9 cellular contexts compared by ENCODE assay signal in the genomic region with DNA sequence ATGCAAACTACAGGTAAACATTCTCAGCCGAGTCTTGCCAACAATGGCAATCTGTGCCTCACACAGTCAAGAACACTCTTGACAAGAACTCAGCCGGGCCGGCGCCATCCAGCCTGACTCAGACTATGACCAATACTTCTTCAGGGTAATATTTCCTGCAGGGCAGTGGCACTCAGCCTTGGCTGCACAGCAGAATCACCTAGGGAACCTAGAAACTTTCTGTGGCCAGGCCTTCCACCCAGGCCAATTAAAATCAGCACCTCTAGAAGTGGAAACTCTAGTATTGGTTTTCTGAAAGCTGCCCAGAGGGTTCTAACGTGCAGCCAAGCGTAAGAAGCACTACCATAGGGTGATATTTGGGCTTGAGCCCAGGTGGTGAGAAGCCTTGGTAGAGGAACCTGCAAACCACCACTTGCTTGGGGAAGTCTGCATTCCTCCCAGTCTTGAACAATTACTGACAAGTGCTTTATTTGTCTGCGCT.
DNase-seq lines count a peak whose midpoint lies in the region; ATAC-seq and TF ChIP-seq lines count a peak whose summit lies in the region.
"Had no signal": no experiment of that assay in that cellular context is flagged by ENCODE, and none has a peak within 500 bp of the region (broad histone marks: within the 10 kb centered on the region; RNA-seq: fewer than 3 reads in every experiment).

No MANE protein-coding gene starts in this region.

- DNase-seq in astrocyte of the hippocampus (ENCODE audit: low read depth, low spot score) (peak; percentile 92), smooth muscle cell (lab: John Stamatoyannopoulos, UW; ENCODE audit: unreplicated experiment) (no peak), occipital lobe (lab: John Stamatoyannopoulos, UW) (no peak), OCI-M2 (lab: John Stamatoyannopoulos, UW; ENCODE audit: unreplicated experiment) (no peak)
- no peak for DNase-seq in activated CD4-positive, alpha-beta T cell treated with anti-CD3 and anti-CD28 coated beads, Interleukin-2, amount 10 ng/mL, durations not matched to agents 7 days and 5 days
- no peak for DNase-seq in activated naive CD4-positive, alpha-beta T cell (lab: John Stamatoyannopoulos, UW)

- H3K9me3 ChIP-seq in smooth muscle cell (replicated peaks; ENCODE audit: low read depth), result no peaks in the 10 kb centered on the region

- H3K27me3 ChIP-seq in smooth muscle cell (ENCODE audit: low read depth), result no peaks in the 10 kb centered on the region

- WGBS in smooth muscle cell (ENCODE audit: low lambda C conversion rate), result 82% methylated on average over 7 of the region's 7 CpGs

- peak overlapping the region; percentile 64 for H3K27ac ChIP-seq in smooth muscle cell (ENCODE audit: low read depth)

- H3K4me3 Mint-ChIP-seq in activated CD4-positive, alpha-beta T cell treated with anti-CD3 and anti-CD28 coated beads, Interleukin-2, amount 10 ng/mL, durations not matched to agents 7 days and 5 days, result no peak overlapping the region
- H3K4me3 Mint-ChIP-seq: brain had no signal

- H3F3A ChIP-seq in smooth muscle cell (ENCODE audit: low read depth), result peaks cover 3% of the 10 kb centered on the region

- no peaks in the 10 kb centered on the region for H3K79me2 ChIP-seq in smooth muscle cell (ENCODE audit: low read depth)

- POLR2A ChIA-PET in activated CD4-positive, alpha-beta T cell treated with anti-CD3 and anti-CD28 coated beads, Interleukin-2, amount 10 ng/mL, durations not matched to agents 7 days and 5 days (lab: Charles Lee), result no interaction called here

- peaks cover 3% of the 10 kb centered on the region for H3K4me1 Mint-ChIP-seq in activated CD4-positive, alpha-beta T cell treated with anti-CD3 and anti-CD28 coated beads, Interleukin-2, amount 10 ng/mL, durations not matched to agents 7 days and 5 days

- no peaks in the 10 kb centered on the region for H3K36me3 ChIP-seq in smooth muscle cell (ENCODE audit: low read depth)

- no peak overlapping the region for H2AFZ ChIP-seq in smooth muscle cell (ENCODE audit: low read depth)

- ATAC-seq in GM19023 (IDR thresholded peaks at IDR 0.05; ENCODE audit: unreplicated experiment), result peak; percentile 66
- ATAC-seq in HG03432 (IDR thresholded peaks at IDR 0.05; ENCODE audit: unreplicated experiment), result peak; percentile 75

- H4K20me1 ChIP-seq in smooth muscle cell (ENCODE audit: low read depth), result no peaks in the 10 kb centered on the region

- no peak overlapping the region for H3K4me2 ChIP-seq in smooth muscle cell

- no peak for TF ChIP-seq CTCF in smooth muscle cell (IDR thresholded peaks at IDR 0.05; ENCODE audit: borderline replicate concordance, insufficient read depth, poor library complexity, severe bottlenecking)

- CTCF ChIA-PET in activated CD4-positive, alpha-beta T cell treated with anti-CD3 and anti-CD28 coated beads, Interleukin-2, amount 10 ng/mL, durations not matched to agents 7 days and 5 days (lab: Charles Lee), result no interaction called here

- H3K4me3 ChIP-seq in smooth muscle cell, result no peak overlapping the region

- H3K27me3 Mint-ChIP-seq in activated CD4-positive, alpha-beta T cell treated with anti-CD3 and anti-CD28 coated beads, Interleukin-2, amount 10 ng/mL, durations not matched to agents 7 days and 5 days, result no peaks in the 10 kb centered on the region
- H3K27me3 Mint-ChIP-seq: brain had no signal

- H3K36me3 Mint-ChIP-seq in activated CD4-positive, alpha-beta T cell treated with anti-CD3 and anti-CD28 coated beads, Interleukin-2, amount 10 ng/mL, durations not matched to agents 7 days and 5 days (ENCODE audit: low read depth), result no peaks in the 10 kb centered on the region

- no peaks in the 10 kb centered on the region for H3K9me3 Mint-ChIP-seq in activated CD4-positive, alpha-beta T cell treated with anti-CD3 and anti-CD28 coated beads, Interleukin-2, amount 10 ng/mL, durations not matched to agents 7 days and 5 days

- no peaks in the 10 kb centered on the region for H3K4me1 ChIP-seq in smooth muscle cell (ENCODE audit: low read depth)

- no peak overlapping the region for H3K9ac ChIP-seq in smooth muscle cell (ENCODE audit: low read depth)

- H3K27ac Mint-ChIP-seq in activated CD4-positive, alpha-beta T cell treated with anti-CD3 and anti-CD28 coated beads, Interleukin-2, amount 10 ng/mL, durations not matched to agents 7 days and 5 days, result no peak overlapping the region
